Comparison of ENCODE assay signal across 19 cellular contexts in the genomic region with DNA sequence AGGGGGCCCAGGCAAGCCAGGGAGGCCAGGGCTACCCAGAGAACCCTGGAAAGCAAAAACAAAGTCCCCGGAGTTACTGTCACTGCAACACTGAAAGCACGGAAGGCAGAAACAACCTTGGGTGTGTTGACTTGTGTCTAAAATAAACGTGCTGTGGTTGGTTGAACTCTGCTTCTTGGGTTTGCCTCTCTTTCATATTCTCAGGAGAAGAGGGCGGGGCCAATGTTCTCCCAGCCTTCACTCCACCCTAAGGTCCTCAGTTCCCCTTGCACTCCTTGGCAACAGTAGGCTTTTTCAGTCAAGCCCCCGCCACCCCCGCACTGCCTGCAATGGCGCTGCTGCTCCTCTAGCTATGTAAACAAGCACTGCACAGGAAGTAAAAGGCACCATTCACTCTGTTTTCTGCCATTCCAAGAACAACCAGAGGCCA.
DNase-seq lines count a peak whose midpoint lies in the region; ATAC-seq and TF ChIP-seq lines count a peak whose summit lies in the region.
"Had no signal": no experiment of that assay in that cellular context is flagged by ENCODE, and none has a peak within 500 bp of the region (broad histone marks: within the 10 kb centered on the region; RNA-seq: fewer than 3 reads in every experiment).

No MANE protein-coding gene starts in this region.

- H3K9me2 ChIP-seq in Loucy (replicated peaks; ENCODE audit: low read depth, low read length): no peaks in the 10 kb centered on the region

- H3K27ac ChIP-seq in body of pancreas: peak overlapping the region in 3 of 4 donors; percentile 12 to 48 (median 40)
- H3K27ac ChIP-seq: prostate gland had no signal

- no peak overlapping the region for H3K9ac ChIP-seq in Loucy (ENCODE audit: low read depth, low read length, poor library complexity, severe bottlenecking)
- H3K9ac ChIP-seq in mucosa of stomach (ENCODE audit: low read length): no peak overlapping the region

- no peaks in the 10 kb centered on the region for H3K9me3 Mint-ChIP-seq in Calu3 (ENCODE audit: low read depth, unreplicated experiment)
- H3K9me3 Mint-ChIP-seq: activated B cell treated with CpG ODN at 0.5 μM for 24 hours; CD8-positive, alpha-beta memory T cell; effector memory CD8-positive, alpha-beta T cell; T-cell had no signal

- ATAC-seq in body of pancreas: peak; percentile 78
- no peak for ATAC-seq in HG03097 (IDR thresholded peaks at IDR 0.05; ENCODE audit: low FRiP score, unreplicated experiment)
- ATAC-seq in GM18870 (IDR thresholded peaks at IDR 0.05; ENCODE audit: unreplicated experiment): no peak
- ATAC-seq: activated CD8-positive, alpha-beta T cell treated with anti-CD3 and anti-CD28 coated beads, Interleukin-2, amount 10 ng/mL, durations not matched to agents 7 days and 5 days; effector memory CD8-positive, alpha-beta T cell; left cardiac atrium; T-cell had no signal

- 37 to 44% methylated on average over 7 of the region's 7 CpGs for WGBS in body of pancreas, 2 donors

- H3K4me3 ChIP-seq in Loucy (ENCODE audit: low read length, poor library complexity, severe bottlenecking): no peak overlapping the region
- no peak overlapping the region for H3K4me3 ChIP-seq in body of pancreas
- H3K4me3 ChIP-seq in mucosa of stomach (ENCODE audit: low read length): peak overlapping the region; percentile 3
- H3K4me3 ChIP-seq: prostate gland had no signal

- H3F3A ChIP-seq in Loucy (ENCODE audit: low read depth): no peaks in the 10 kb centered on the region

- BruUV-seq in Calu3 (replicated peaks; lab: Mats Ljungman, UMichigan): no TSS peak

- H3K9me3 ChIP-seq in Loucy (ENCODE audit: insufficient read depth, low read depth, low read length) (no peaks in the 10 kb centered on the region), body of pancreas (no peaks in the 10 kb centered on the region), mucosa of stomach (ENCODE audit: control insufficient read depth, low read length) (no peaks in the 10 kb centered on the region)
- H3K9me3 ChIP-seq: prostate gland had no signal

- H3K4me3 Mint-ChIP-seq in Calu3 (ENCODE audit: low read depth, unreplicated experiment): no peak overlapping the region
- H3K4me3 Mint-ChIP-seq: activated B cell treated with CpG ODN at 0.5 μM for 24 hours; activated CD8-positive, alpha-beta T cell treated with anti-CD3 and anti-CD28 coated beads, Interleukin-2, amount 10 ng/mL, durations not matched to agents 7 days and 5 days; CD8-positive, alpha-beta memory T cell; effector memory CD8-positive, alpha-beta T cell; T-cell had no signal

- CTCF ChIA-PET in Calu3 (lab: Charles Lee): no interaction called here

- TF ChIP-seq CTCF in Calu3 (IDR thresholded peaks at IDR 0.05; ENCODE audit: unreplicated experiment) (no peak), Loucy (conservative IDR thresholded peaks at IDR 0.05; ENCODE audit: low read length) (no peak), body of pancreas (IDR thresholded peaks at IDR 0.05) (peak in 4 of 7 experiments; percentile 6 to 37 (median 15))

- H3K27ac Mint-ChIP-seq in Calu3 (ENCODE audit: unreplicated experiment): no peak overlapping the region
- H3K27ac Mint-ChIP-seq: activated B cell treated with CpG ODN at 0.5 μM for 24 hours; activated CD8-positive, alpha-beta T cell treated with anti-CD3 and anti-CD28 coated beads, Interleukin-2, amount 10 ng/mL, durations not matched to agents 7 days and 5 days; CD8-positive, alpha-beta memory T cell; effector memory CD8-positive, alpha-beta T cell; T-cell had no signal

- H3K36me3 ChIP-seq in Loucy (ENCODE audit: insufficient read depth, low read length) (no peaks in the 10 kb centered on the region), body of pancreas (replicated peaks in 1 of 2; ENCODE audit: insufficient read depth in 1 of 2, low read depth in 2 of 2) (no peaks in the 10 kb centered on the region), mucosa of stomach (ENCODE audit: control insufficient read depth, insufficient read depth, low read length) (no peaks in the 10 kb centered on the region)
- H3K36me3 ChIP-seq: prostate gland had no signal

- H3K4me2 ChIP-seq in Loucy (ENCODE audit: low read depth, low read length, poor library complexity, severe bottlenecking): no peak overlapping the region

- no peaks in the 10 kb centered on the region for H4K20me1 ChIP-seq in Loucy (ENCODE audit: insufficient read depth, low read length, poor library complexity, severe bottlenecking)

- no peaks in the 10 kb centered on the region for H3K27me3 ChIP-seq in Loucy (ENCODE audit: insufficient read depth, low read length, poor library complexity, severe bottlenecking)
- no peaks in the 10 kb centered on the region for H3K27me3 ChIP-seq in body of pancreas
- no peaks in the 10 kb centered on the region for H3K27me3 ChIP-seq in mucosa of stomach (ENCODE audit: control insufficient read depth, insufficient read depth, low read length)

- H3K36me3 Mint-ChIP-seq in Calu3 (ENCODE audit: insufficient read depth, unreplicated experiment): no peaks in the 10 kb centered on the region
- H3K36me3 Mint-ChIP-seq: CD8-positive, alpha-beta memory T cell; T-cell had no signal

- H3K79me2 ChIP-seq in Loucy (ENCODE audit: insufficient read depth, low read length): no peaks in the 10 kb centered on the region

- H3K4me1 Mint-ChIP-seq in Calu3 (ENCODE audit: low read depth, unreplicated experiment): peaks cover 7% of the 10 kb centered on the region
- H3K4me1 Mint-ChIP-seq: activated B cell treated with CpG ODN at 0.5 μM for 24 hours; CD8-positive, alpha-beta memory T cell; T-cell had no signal

- H3K4me1 ChIP-seq in Loucy (ENCODE audit: insufficient read depth, low read length, poor library complexity, severe bottlenecking) (no peaks in the 10 kb centered on the region), body of pancreas (peaks cover 5% of the 10 kb centered on the region), mucosa of stomach (ENCODE audit: control insufficient read depth, insufficient read depth, low read length) (no peaks in the 10 kb centered on the region)
- H3K4me1 ChIP-seq: prostate gland had no signal

- H3K27me3 Mint-ChIP-seq in Calu3 (ENCODE audit: unreplicated experiment): peaks cover 14% of the 10 kb centered on the region

- DNase-seq in Calu3 (peak; percentile 23), body of pancreas (peak; percentile 56 to 67 (median 60)), SIG-M5 treated with dmso at 0.1 percent for 504 hours (lab: John Stamatoyannopoulos, UW; ENCODE audit: unreplicated experiment) (no peak), DMS114 treated with DMSO at 0.1 percent for 48 hours (lab: John Stamatoyannopoulos, UW; ENCODE audit: unreplicated experiment) (no peak)
- DNase-seq: ACHN; activated B cell treated with CpG ODN at 0.5 μM for 24 hours; activated CD8-positive, alpha-beta T cell treated with anti-CD3 and anti-CD28 coated beads, Interleukin-2, amount 10 ng/mL, durations not matched to agents 7 days and 5 days; CD8-positive, alpha-beta memory T cell; effector memory CD8-positive, alpha-beta T cell; left cardiac atrium; NCI-H1694 treated with DMSO at 0.1 percent for 48 hours; NCI-H82; stimulated activated naive CD4-positive, alpha-beta T cell treated with Interleukin-2 at 50 U/mL for 16 hours; T-cell had no signal

- TF ChIP-seq POLR2A in body of pancreas (IDR thresholded peaks at IDR 0.05): peak in 1 of 3 donors; percentile 19

- intact Hi-C loops in Calu3 (cut with micrococcal nuclease; ENCODE audit: unreplicated experiment) (no loop called here), body of pancreas (cut with DNase I) (no loop called here)

- peak overlapping the region; percentile 43; the same call in 1 of the 2 replicates for H2AFZ ChIP-seq in Loucy (ENCODE audit: low read length)

Comparison
In these comparisons a context has a peak if more than half of its experiments do, and no peak if none do; other contexts are left out.
1. DNase-seq: peak in Calu3 (single experiment) and body of pancreas (4 of 4); none in SIG-M5 treated with dmso at 0.1 percent for 504 hours (single experiment) and DMS114 treated with DMSO at 0.1 percent for 48 hours (single experiment).
2. CTCF ChIP-seq: peak in body of pancreas (4 of 7); none in Calu3 (single experiment) and Loucy (single experiment).